1 cellular context compared by ENCODE assay signal in the genomic region with DNA sequence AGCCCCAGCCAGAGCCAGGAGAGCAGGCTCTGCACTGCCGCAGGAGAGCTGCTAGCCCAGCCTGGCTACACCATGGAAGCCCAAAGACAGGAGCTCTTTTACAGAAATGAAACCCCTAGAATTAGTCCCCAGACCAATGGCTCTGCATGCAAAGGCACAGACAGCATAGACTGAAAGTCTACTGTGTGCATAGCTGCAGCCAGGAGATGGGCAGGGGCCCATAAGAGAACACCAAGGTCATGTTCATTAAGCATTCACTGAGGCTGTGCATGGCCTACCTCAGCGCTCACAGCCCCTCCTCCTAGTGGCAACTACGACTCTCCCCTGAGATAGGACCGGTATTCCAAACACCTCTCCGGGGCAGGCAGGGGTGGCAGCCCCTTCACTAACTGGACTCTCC.
TF ChIP-seq lines count a peak whose summit lies in the region.

No MANE protein-coding gene starts in this region.

TF ChIP-seq in H1, 55 proteins besides CTCF, POLR2A, EP300 and RAD21:
- no peak for TF ChIP-seq CREB1 (IDR thresholded peaks at IDR 0.05)
- no peak for TF ChIP-seq KDM1A (IDR thresholded peaks at IDR 0.05; ENCODE audit: borderline replicate concordance, low read length)
- no peak for TF ChIP-seq TEAD4 (IDR thresholded peaks at IDR 0.05; ENCODE audit: low read depth, low read length)
- no peak for TF ChIP-seq JUND (IDR thresholded peaks at IDR 0.05; ENCODE audit: low read length)
- no peak for TF ChIP-seq CTBP2 (IDR thresholded peaks at IDR 0.05; ENCODE audit: borderline replicate concordance, insufficient read depth, insufficient read length, low read length)
- TF ChIP-seq TCF12 (IDR thresholded peaks at IDR 0.05; ENCODE audit: low read depth, low read length) = no peak
- TF ChIP-seq, protein P1, sequence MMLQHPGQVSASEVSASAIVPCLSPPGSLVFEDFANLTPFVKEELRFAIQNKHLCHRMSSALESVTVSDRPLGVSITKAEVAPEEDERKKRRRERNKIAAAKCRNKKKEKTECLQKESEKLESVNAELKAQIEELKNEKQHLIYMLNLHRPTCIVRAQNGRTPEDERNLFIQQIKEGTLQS (IDR thresholded peaks at IDR 0.05; ENCODE audit: insufficient read depth, low read depth, low read length) = no peak
- no peak for TF ChIP-seq BCL11A (IDR thresholded peaks at IDR 0.05; ENCODE audit: low read depth in 2 of 2, low read length in 2 of 2)
- no peak for TF ChIP-seq SIRT6 (IDR thresholded peaks at IDR 0.05; ENCODE audit: low read length)
- TF ChIP-seq, protein P2, sequence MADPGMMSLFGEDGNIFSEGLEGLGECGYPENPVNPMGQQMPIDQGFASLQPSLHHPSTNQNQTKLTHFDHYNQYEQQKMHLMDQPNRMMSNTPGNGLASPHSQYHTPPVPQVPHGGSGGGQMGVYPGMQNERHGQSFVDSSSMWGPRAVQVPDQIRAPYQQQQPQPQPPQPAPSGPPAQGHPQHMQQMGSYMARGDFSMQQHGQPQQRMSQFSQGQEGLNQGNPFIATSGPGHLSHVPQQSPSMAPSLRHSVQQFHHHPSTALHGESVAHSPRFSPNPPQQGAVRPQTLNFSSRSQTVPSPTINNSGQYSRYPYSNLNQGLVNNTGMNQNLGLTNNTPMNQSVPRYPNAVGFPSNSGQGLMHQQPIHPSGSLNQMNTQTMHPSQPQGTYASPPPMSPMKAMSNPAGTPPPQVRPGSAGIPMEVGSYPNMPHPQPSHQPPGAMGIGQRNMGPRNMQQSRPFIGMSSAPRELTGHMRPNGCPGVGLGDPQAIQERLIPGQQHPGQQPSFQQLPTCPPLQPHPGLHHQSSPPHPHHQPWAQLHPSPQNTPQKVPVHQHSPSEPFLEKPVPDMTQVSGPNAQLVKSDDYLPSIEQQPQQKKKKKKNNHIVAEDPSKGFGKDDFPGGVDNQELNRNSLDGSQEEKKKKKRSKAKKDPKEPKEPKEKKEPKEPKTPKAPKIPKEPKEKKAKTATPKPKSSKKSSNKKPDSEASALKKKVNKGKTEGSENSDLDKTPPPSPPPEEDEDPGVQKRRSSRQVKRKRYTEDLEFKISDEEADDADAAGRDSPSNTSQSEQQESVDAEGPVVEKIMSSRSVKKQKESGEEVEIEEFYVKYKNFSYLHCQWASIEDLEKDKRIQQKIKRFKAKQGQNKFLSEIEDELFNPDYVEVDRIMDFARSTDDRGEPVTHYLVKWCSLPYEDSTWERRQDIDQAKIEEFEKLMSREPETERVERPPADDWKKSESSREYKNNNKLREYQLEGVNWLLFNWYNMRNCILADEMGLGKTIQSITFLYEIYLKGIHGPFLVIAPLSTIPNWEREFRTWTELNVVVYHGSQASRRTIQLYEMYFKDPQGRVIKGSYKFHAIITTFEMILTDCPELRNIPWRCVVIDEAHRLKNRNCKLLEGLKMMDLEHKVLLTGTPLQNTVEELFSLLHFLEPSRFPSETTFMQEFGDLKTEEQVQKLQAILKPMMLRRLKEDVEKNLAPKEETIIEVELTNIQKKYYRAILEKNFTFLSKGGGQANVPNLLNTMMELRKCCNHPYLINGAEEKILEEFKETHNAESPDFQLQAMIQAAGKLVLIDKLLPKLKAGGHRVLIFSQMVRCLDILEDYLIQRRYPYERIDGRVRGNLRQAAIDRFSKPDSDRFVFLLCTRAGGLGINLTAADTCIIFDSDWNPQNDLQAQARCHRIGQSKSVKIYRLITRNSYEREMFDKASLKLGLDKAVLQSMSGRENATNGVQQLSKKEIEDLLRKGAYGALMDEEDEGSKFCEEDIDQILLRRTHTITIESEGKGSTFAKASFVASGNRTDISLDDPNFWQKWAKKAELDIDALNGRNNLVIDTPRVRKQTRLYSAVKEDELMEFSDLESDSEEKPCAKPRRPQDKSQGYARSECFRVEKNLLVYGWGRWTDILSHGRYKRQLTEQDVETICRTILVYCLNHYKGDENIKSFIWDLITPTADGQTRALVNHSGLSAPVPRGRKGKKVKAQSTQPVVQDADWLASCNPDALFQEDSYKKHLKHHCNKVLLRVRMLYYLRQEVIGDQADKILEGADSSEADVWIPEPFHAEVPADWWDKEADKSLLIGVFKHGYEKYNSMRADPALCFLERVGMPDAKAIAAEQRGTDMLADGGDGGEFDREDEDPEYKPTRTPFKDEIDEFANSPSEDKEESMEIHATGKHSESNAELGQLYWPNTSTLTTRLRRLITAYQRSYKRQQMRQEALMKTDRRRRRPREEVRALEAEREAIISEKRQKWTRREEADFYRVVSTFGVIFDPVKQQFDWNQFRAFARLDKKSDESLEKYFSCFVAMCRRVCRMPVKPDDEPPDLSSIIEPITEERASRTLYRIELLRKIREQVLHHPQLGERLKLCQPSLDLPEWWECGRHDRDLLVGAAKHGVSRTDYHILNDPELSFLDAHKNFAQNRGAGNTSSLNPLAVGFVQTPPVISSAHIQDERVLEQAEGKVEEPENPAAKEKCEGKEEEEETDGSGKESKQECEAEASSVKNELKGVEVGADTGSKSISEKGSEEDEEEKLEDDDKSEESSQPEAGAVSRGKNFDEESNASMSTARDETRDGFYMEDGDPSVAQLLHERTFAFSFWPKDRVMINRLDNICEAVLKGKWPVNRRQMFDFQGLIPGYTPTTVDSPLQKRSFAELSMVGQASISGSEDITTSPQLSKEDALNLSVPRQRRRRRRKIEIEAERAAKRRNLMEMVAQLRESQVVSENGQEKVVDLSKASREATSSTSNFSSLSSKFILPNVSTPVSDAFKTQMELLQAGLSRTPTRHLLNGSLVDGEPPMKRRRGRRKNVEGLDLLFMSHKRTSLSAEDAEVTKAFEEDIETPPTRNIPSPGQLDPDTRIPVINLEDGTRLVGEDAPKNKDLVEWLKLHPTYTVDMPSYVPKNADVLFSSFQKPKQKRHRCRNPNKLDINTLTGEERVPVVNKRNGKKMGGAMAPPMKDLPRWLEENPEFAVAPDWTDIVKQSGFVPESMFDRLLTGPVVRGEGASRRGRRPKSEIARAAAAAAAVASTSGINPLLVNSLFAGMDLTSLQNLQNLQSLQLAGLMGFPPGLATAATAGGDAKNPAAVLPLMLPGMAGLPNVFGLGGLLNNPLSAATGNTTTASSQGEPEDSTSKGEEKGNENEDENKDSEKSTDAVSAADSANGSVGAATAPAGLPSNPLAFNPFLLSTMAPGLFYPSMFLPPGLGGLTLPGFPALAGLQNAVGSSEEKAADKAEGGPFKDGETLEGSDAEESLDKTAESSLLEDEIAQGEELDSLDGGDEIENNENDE (IDR thresholded peaks at IDR 0.05; ENCODE audit: insufficient replicate concordance, low read length) = no peak
- TF ChIP-seq FOSL1 (IDR thresholded peaks at IDR 0.05; ENCODE audit: insufficient read depth, low read depth, low read length) = no peak
- no peak for TF ChIP-seq SP4 (IDR thresholded peaks at IDR 0.05; ENCODE audit: low read length)
- no peak for TF ChIP-seq NRF1 (IDR thresholded peaks at IDR 0.05; ENCODE audit: low read depth, low read length)
